16 cellular contexts compared by ENCODE assay signal in genomic region chr4:109955146-109955545, GRCh38. TPM values are rescaled to one million over a fixed set of nuclear protein-coding genes. Genes with fewer than 3 reads are reported as not detected.
DNase-seq lines count a peak whose midpoint lies in the region; ATAC-seq and TF ChIP-seq lines count a peak whose summit lies in the region.
"Had no signal": no experiment of that assay in that cellular context is flagged by ENCODE, and none has a peak within 500 bp of the region (broad histone marks: within the 10 kb centered on the region; RNA-seq: fewer than 3 reads in every experiment).

No MANE protein-coding gene starts in this region.

- no peak overlapping the region for H2BK15ac ChIP-seq in mesendoderm (replicated peaks; ENCODE audit: low read depth)

- no peaks in the 10 kb centered on the region for H3K79me2 ChIP-seq in mesendoderm (ENCODE audit: control insufficient read depth, insufficient read depth, low read length)

- H3K27ac ChIP-seq in WERI-Rb-1 (peak overlapping the region; percentile 57), mesendoderm (ENCODE audit: low read depth, low read length) (no peak overlapping the region)

- no peaks in the 10 kb centered on the region for H3K4me1 Mint-ChIP-seq in naive thymus-derived CD8-positive, alpha-beta T cell
- H3K4me1 Mint-ChIP-seq: CD4-positive, alpha-beta memory T cell had no signal

- no peak for TF ChIP-seq CTCF in WERI-Rb-1 (IDR thresholded peaks at IDR 0.05; ENCODE audit: low read depth, low read length)
- no peak for TF ChIP-seq CTCF in retinal pigment epithelial cell (conservative IDR thresholded peaks at IDR 0.05; ENCODE audit: low read depth, low read length)

- H3K56ac ChIP-seq in mesendoderm (ENCODE audit: low read length), result no peak overlapping the region

- H3K4me1 ChIP-seq in mesendoderm (ENCODE audit: control insufficient read depth, low read depth, low read length), result peaks cover 6% of the 10 kb centered on the region

- H2BK120ac ChIP-seq in mesendoderm (ENCODE audit: low read depth, low read length), result no peak overlapping the region

- peak overlapping the region; percentile 50 for H2AK5ac ChIP-seq in mesendoderm (ENCODE audit: low read length)

- no peaks in the 10 kb centered on the region for H3K9me3 Mint-ChIP-seq in naive thymus-derived CD8-positive, alpha-beta T cell
- H3K9me3 Mint-ChIP-seq: CD4-positive, alpha-beta memory T cell; GM23338; H9 had no signal

- H3K23ac ChIP-seq in mesendoderm (ENCODE audit: low read length), result no peak overlapping the region

- no peak overlapping the region for H4K5ac ChIP-seq in mesendoderm (ENCODE audit: low read length)

- H3K27me3 ChIP-seq in WERI-Rb-1 (ENCODE audit: insufficient read depth, low read depth, severe bottlenecking) (no peaks in the 10 kb centered on the region), mesendoderm (ENCODE audit: insufficient read depth, low read length, poor library complexity) (no peaks in the 10 kb centered on the region)

- H3K27me3 Mint-ChIP-seq in naive thymus-derived CD8-positive, alpha-beta T cell, result peaks cover 0 to 8% (median 2%) of the 10 kb centered on the region in 5 donors

- no peaks in the 10 kb centered on the region for H3K36me3 Mint-ChIP-seq in naive thymus-derived CD8-positive, alpha-beta T cell
- H3K36me3 Mint-ChIP-seq: CD4-positive, alpha-beta memory T cell had no signal

- POLR2A ChIA-PET in naive thymus-derived CD8-positive, alpha-beta T cell (lab: Charles Lee), result no interaction called here

- no peak overlapping the region for H3K18ac ChIP-seq in mesendoderm (ENCODE audit: low read length)

- H3K9ac ChIP-seq in mesendoderm (ENCODE audit: low read length), result no peak overlapping the region

- H3K79me1 ChIP-seq in mesendoderm (ENCODE audit: low read length), result no peaks in the 10 kb centered on the region

- no peak overlapping the region for H2BK5ac ChIP-seq in mesendoderm (ENCODE audit: low read length)

- no peaks in the 10 kb centered on the region for H3K36me3 ChIP-seq in WERI-Rb-1
- H3K36me3 ChIP-seq in mesendoderm (ENCODE audit: control insufficient read depth, insufficient read depth, low read length), result no peaks in the 10 kb centered on the region

- H3K27ac Mint-ChIP-seq in naive thymus-derived CD8-positive, alpha-beta T cell, result no peak overlapping the region
- H3K27ac Mint-ChIP-seq: CD4-positive, alpha-beta memory T cell; GM23338; H9 had no signal

- H4K8ac ChIP-seq in mesendoderm (ENCODE audit: low read depth, low read length), result no peak overlapping the region

- DNase-seq in NCI-H82 (lab: John Stamatoyannopoulos, UW) (peak; percentile 86), WERI-Rb-1 (peak; percentile 88), mesendoderm (no peak), retinal pigment epithelial cell (ENCODE audit: low read depth) (peak; percentile 58)
- no peak for DNase-seq in activated naive CD4-positive, alpha-beta T cell treated with Interleukin-2 at 50 U/mL for 16 hours
- DNase-seq in stimulated activated CD4-positive, alpha-beta T cell treated with anti-CD3 and anti-CD28 coated beads, Interleukin-4, amount 100 ng/mL, for 4 hours, result no peak
- DNase-seq in naive thymus-derived CD8-positive, alpha-beta T cell, result no peak
- DNase-seq: C1 segment of cervical spinal cord; Calu3; CD4-positive, alpha-beta memory T cell; COR-L47; DMS153; DND-41; H9 had no signal

- ATAC-seq in naive thymus-derived CD8-positive, alpha-beta T cell, result no peak
- ATAC-seq: GM23338, HCT116 had no signal

- no CpG with 5 or more reads among the region's 1 CpG for WGBS in mesendoderm (ENCODE audit: extremely low coverage, insufficient coverage, low lambda C conversion rate)

- H3K4ac ChIP-seq in mesendoderm (ENCODE audit: low read depth, low read length), result no peak overlapping the region

- no peak overlapping the region for H3K4me3 ChIP-seq in WERI-Rb-1 (ENCODE audit: low read depth, low read length)
- H3K4me3 ChIP-seq in mesendoderm (ENCODE audit: low read length), result no peak overlapping the region
- H3K4me3 ChIP-seq in retinal pigment epithelial cell (ENCODE audit: low read length), result no peak overlapping the region
- H3K4me3 ChIP-seq: GM23338 had no signal

- no peaks in the 10 kb centered on the region for H3K9me3 ChIP-seq in WERI-Rb-1 (ENCODE audit: severe bottlenecking)

- H3K4me2 ChIP-seq in mesendoderm (ENCODE audit: low read length), result no peak overlapping the region
- H3K4me2 ChIP-seq: GM23338 had no signal

- no peak overlapping the region for H3K4me3 Mint-ChIP-seq in naive thymus-derived CD8-positive, alpha-beta T cell
- H3K4me3 Mint-ChIP-seq: CD4-positive, alpha-beta memory T cell; GM23338; H9 had no signal

RNA-seq across cellular contexts. Expression of gene EGF, which starts 42.5 kb away (rescaled TPM):
- polyA plus RNA-seq in mesendoderm (2013, experiment 1 of 2), result 3.9 TPM
- polyA plus RNA-seq in mesendoderm (2013, experiment 2 of 2), result 3.5 TPM
- total RNA-seq in naive thymus-derived CD8-positive, alpha-beta T cell, result not detected
- not detected for polyA plus RNA-seq in naive thymus-derived CD8-positive, alpha-beta T cell
- total RNA-seq: CD4-positive, alpha-beta memory T cell had no signal
- polyA plus RNA-seq: CD4-positive, alpha-beta memory T cell had no signal

Comparison
In these comparisons a context has a peak if more than half of its experiments do, and no peak if none do; other contexts are left out.
1. DNase-seq: peak in NCI-H82 (single experiment), WERI-Rb-1 (single experiment) and retinal pigment epithelial cell (single experiment); none in mesendoderm (single experiment), activated naive CD4-positive, alpha-beta T cell treated with Interleukin-2 at 50 U/mL for 16 hours (single experiment), stimulated activated CD4-positive, alpha-beta T cell treated with anti-CD3 and anti-CD28 coated beads, Interleukin-4, amount 100 ng/mL, for 4 hours (0 of 2) and naive thymus-derived CD8-positive, alpha-beta T cell (0 of 10).